ENCODE assay signal across 17 cellular contexts in the genomic region with DNA sequence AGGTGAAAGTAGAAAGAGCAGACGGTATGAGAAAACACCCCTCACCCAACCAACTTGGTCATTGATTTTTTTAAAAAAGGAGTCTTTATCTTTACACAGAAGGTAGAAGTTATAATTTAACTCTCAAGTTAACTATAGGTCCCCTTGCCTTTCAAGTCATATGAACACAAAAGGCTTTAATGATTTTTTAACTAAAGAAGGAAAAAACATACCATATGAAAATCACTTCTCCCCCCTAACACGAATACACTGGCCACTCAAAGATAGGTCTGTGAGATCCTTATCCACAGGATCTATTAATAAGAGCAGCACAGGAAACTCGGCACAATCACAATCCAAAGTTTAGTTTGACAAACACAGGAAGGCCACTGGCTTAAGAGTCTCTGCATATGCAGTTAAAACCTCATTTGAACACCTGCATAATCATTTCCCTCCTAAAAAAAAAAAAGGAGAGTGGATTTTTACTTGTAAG.
DNase-seq lines count a peak whose midpoint lies in the region; ATAC-seq and TF ChIP-seq lines count a peak whose summit lies in the region.
"Had no signal": no experiment of that assay in that cellular context is flagged by ENCODE, and none has a peak within 500 bp of the region (broad histone marks: within the 10 kb centered on the region; RNA-seq: fewer than 3 reads in every experiment).

No MANE protein-coding gene starts in this region.

- no peaks in the 10 kb centered on the region for H3K9me3 Mint-ChIP-seq in progenitor cell of endocrine pancreas (ENCODE audit: low read depth)
- no peaks in the 10 kb centered on the region for H3K9me3 Mint-ChIP-seq in activated naive CD8-positive, alpha-beta T cell treated with anti-CD3 and anti-CD28 coated beads for 36 hours

- H3K36me3 Mint-ChIP-seq in progenitor cell of endocrine pancreas (ENCODE audit: insufficient read depth): no peaks in the 10 kb centered on the region
- no peaks in the 10 kb centered on the region for H3K36me3 Mint-ChIP-seq in activated naive CD8-positive, alpha-beta T cell treated with anti-CD3 and anti-CD28 coated beads for 36 hours

- DNase-seq in left ventricle myocardium inferior: no peak
- no peak for DNase-seq in right cardiac atrium
- DNase-seq in dermis blood vessel endothelial cell: peak; percentile 79
- DNase-seq in progenitor cell of endocrine pancreas (ENCODE audit: low spot score, unreplicated experiment): no peak
- DNase-seq in activated naive CD8-positive, alpha-beta T cell treated with anti-CD3 and anti-CD28 coated beads for 36 hours: no peak
- DNase-seq: AML-193, DMS79 treated with DMSO at 0.1 percent for 48 hours, KG1, MG63, NCI-H1092 treated with DMSO at 0.1 percent for 48 hours, NCI-H187, NCI-H446 treated with DMSO at 0.1 percent for 48 hours, SIG-M5 had no signal

- peak overlapping the region; percentile 84 for H3K27ac Mint-ChIP-seq in progenitor cell of endocrine pancreas
- no peak overlapping the region for H3K27ac Mint-ChIP-seq in activated naive CD8-positive, alpha-beta T cell treated with anti-CD3 and anti-CD28 coated beads for 36 hours

- ATAC-seq in right cardiac atrium (no peak), HG02981 (IDR thresholded peaks at IDR 0.05; ENCODE audit: unreplicated experiment) (no peak), GM21360 (IDR thresholded peaks at IDR 0.05; ENCODE audit: unreplicated experiment) (no peak)
- ATAC-seq: HCT116 had no signal

- H3K36me3 ChIP-seq in left ventricle myocardium inferior (no peaks in the 10 kb centered on the region), liver (ENCODE audit: control insufficient read depth in 4 of 4, insufficient read depth in 3 of 4, low read depth in 1 of 4, low read length in 3 of 4) (no peaks in the 10 kb centered on the region)
- H3K36me3 ChIP-seq: MG63 had no signal

- TF ChIP-seq CTCF in left ventricle myocardium inferior (IDR thresholded peaks at IDR 0.05; ENCODE audit: borderline replicate concordance): no peak
- TF ChIP-seq CTCF in liver (IDR thresholded peaks at IDR 0.05; ENCODE audit: low read depth, low read length, missing input control): no peak
- TF ChIP-seq CTCF in progenitor cell of endocrine pancreas (IDR thresholded peaks at IDR 0.05; ENCODE audit: unreplicated experiment): no peak

- H3K4me3 ChIP-seq in left ventricle myocardium inferior (no peak overlapping the region), right cardiac atrium (ENCODE audit: low read length) (no peak overlapping the region), liver (ENCODE audit: low read depth in 1 of 3, low read length in 3 of 3) (no peak overlapping the region)
- H3K4me3 ChIP-seq: MG63 had no signal

- H3K4me3 Mint-ChIP-seq in progenitor cell of endocrine pancreas (ENCODE audit: low read depth): peak overlapping the region; percentile 44
- no peak overlapping the region for H3K4me3 Mint-ChIP-seq in activated naive CD8-positive, alpha-beta T cell treated with anti-CD3 and anti-CD28 coated beads for 36 hours

- TF ChIP-seq RAD21 in liver (IDR thresholded peaks at IDR 0.05): no peak

- H3K27me3 Mint-ChIP-seq in progenitor cell of endocrine pancreas: no peaks in the 10 kb centered on the region
- no peaks in the 10 kb centered on the region for H3K27me3 Mint-ChIP-seq in activated naive CD8-positive, alpha-beta T cell treated with anti-CD3 and anti-CD28 coated beads for 36 hours

- H3K4me1 ChIP-seq in left ventricle myocardium inferior (peaks cover 19% of the 10 kb centered on the region), right cardiac atrium (ENCODE audit: control insufficient read depth, insufficient read depth, low read length) (peaks cover 2% of the 10 kb centered on the region), liver (ENCODE audit: control insufficient read depth in 4 of 4, insufficient read depth in 4 of 4, low read length in 3 of 4) (peaks cover 4 to 46% (median 36%) of the 10 kb centered on the region in 4 donors)

- H3K4me1 Mint-ChIP-seq in progenitor cell of endocrine pancreas (ENCODE audit: low read depth): peaks cover 53% of the 10 kb centered on the region
- no peaks in the 10 kb centered on the region for H3K4me1 Mint-ChIP-seq in activated naive CD8-positive, alpha-beta T cell treated with anti-CD3 and anti-CD28 coated beads for 36 hours

- H3K27me3 ChIP-seq in left ventricle myocardium inferior (ENCODE audit: low read depth) (no peaks in the 10 kb centered on the region), right cardiac atrium (ENCODE audit: control insufficient read depth, insufficient read depth) (no peaks in the 10 kb centered on the region), liver (ENCODE audit: control insufficient read depth in 4 of 4, insufficient read depth in 4 of 4, low read length in 3 of 4) (no peaks in the 10 kb centered on the region)
- H3K27me3 ChIP-seq: MG63 had no signal

- no peak overlapping the region for H3K9ac ChIP-seq in liver (ENCODE audit: low read depth in 1 of 2, low read length in 2 of 2)

- intact Hi-C loops in left ventricle myocardium inferior (cut with micrococcal nuclease) (no loop called here), right cardiac atrium (cut with DNase I) (no loop called here)

- H3K27ac ChIP-seq in left ventricle myocardium inferior (replicated peaks) (peak overlapping the region; percentile 29), right cardiac atrium (ENCODE audit: low read length) (no peak overlapping the region), liver (ENCODE audit: low read depth in 1 of 2, low read length in 2 of 2) (peak overlapping the region in 1 of 2 donors; percentile 78)

- WGBS in right cardiac atrium: 63% methylated on average over 3 of the region's 3 CpGs
- WGBS in liver: 14% methylated on average over 3 of the region's 3 CpGs

- no peaks in the 10 kb centered on the region for H3K9me3 ChIP-seq in left ventricle myocardium inferior (replicated peaks)
- H3K9me3 ChIP-seq in right cardiac atrium (ENCODE audit: control insufficient read depth, low read length): no peaks in the 10 kb centered on the region
- no peaks in the 10 kb centered on the region for H3K9me3 ChIP-seq in liver (ENCODE audit: control insufficient read depth in 4 of 4, low read length in 3 of 4)
- H3K9me3 ChIP-seq: MG63 had no signal

TF ChIP-seq in liver, 16 proteins besides CTCF, POLR2A, EP300 and RAD21:
- TF ChIP-seq HNF4G (IDR thresholded peaks at IDR 0.05) (no peak), RXRA (IDR thresholded peaks at IDR 0.05) (peak in 1 of 2 donors; percentile 5), FOXA1 (IDR thresholded peaks at IDR 0.05) (no peak), TAF1 (conservative IDR thresholded peaks at IDR 0.05) (no peak), JUND (IDR thresholded peaks at IDR 0.05) (no peak), GABPA (IDR thresholded peaks at IDR 0.05 in 1 of 2, conservative IDR thresholded peaks at IDR 0.05 in 1 of 2) (no peak), SP1 (IDR thresholded peaks at IDR 0.05) (no peak), FOXA2 (IDR thresholded peaks at IDR 0.05) (no peak), HNF4A (conservative IDR thresholded peaks at IDR 0.05) (peak; percentile 24 to 43), YY1 (IDR thresholded peaks at IDR 0.05) (no peak), NR2F2 (IDR thresholded peaks at IDR 0.05) (no peak)
- TF ChIP-seq, protein P1, sequence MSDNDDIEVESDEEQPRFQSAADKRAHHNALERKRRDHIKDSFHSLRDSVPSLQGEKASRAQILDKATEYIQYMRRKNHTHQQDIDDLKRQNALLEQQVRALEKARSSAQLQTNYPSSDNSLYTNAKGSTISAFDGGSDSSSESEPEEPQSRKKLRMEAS (IDR thresholded peaks at IDR 0.05): no peak
- TF ChIP-seq, protein P2, sequence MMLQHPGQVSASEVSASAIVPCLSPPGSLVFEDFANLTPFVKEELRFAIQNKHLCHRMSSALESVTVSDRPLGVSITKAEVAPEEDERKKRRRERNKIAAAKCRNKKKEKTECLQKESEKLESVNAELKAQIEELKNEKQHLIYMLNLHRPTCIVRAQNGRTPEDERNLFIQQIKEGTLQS (IDR thresholded peaks at IDR 0.05): no peak
- TF ChIP-seq, protein P3, sequence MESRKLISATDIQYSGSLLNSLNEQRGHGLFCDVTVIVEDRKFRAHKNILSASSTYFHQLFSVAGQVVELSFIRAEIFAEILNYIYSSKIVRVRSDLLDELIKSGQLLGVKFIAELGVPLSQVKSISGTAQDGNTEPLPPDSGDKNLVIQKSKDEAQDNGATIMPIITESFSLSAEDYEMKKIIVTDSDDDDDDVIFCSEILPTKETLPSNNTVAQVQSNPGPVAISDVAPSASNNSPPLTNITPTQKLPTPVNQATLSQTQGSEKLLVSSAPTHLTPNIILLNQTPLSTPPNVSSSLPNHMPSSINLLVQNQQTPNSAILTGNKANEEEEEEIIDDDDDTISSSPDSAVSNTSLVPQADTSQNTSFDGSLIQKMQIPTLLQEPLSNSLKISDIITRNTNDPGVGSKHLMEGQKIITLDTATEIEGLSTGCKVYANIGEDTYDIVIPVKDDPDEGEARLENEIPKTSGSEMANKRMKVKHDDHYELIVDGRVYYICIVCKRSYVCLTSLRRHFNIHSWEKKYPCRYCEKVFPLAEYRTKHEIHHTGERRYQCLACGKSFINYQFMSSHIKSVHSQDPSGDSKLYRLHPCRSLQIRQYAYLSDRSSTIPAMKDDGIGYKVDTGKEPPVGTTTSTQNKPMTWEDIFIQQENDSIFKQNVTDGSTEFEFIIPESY (IDR thresholded peaks at IDR 0.05): no peak
- TF ChIP-seq, protein P4, sequence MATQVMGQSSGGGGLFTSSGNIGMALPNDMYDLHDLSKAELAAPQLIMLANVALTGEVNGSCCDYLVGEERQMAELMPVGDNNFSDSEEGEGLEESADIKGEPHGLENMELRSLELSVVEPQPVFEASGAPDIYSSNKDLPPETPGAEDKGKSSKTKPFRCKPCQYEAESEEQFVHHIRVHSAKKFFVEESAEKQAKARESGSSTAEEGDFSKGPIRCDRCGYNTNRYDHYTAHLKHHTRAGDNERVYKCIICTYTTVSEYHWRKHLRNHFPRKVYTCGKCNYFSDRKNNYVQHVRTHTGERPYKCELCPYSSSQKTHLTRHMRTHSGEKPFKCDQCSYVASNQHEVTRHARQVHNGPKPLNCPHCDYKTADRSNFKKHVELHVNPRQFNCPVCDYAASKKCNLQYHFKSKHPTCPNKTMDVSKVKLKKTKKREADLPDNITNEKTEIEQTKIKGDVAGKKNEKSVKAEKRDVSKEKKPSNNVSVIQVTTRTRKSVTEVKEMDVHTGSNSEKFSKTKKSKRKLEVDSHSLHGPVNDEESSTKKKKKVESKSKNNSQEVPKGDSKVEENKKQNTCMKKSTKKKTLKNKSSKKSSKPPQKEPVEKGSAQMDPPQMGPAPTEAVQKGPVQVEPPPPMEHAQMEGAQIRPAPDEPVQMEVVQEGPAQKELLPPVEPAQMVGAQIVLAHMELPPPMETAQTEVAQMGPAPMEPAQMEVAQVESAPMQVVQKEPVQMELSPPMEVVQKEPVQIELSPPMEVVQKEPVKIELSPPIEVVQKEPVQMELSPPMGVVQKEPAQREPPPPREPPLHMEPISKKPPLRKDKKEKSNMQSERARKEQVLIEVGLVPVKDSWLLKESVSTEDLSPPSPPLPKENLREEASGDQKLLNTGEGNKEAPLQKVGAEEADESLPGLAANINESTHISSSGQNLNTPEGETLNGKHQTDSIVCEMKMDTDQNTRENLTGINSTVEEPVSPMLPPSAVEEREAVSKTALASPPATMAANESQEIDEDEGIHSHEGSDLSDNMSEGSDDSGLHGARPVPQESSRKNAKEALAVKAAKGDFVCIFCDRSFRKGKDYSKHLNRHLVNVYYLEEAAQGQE (IDR thresholded peaks at IDR 0.05): no peak
